28 cellular contexts compared by ENCODE assay signal in the genomic region with DNA sequence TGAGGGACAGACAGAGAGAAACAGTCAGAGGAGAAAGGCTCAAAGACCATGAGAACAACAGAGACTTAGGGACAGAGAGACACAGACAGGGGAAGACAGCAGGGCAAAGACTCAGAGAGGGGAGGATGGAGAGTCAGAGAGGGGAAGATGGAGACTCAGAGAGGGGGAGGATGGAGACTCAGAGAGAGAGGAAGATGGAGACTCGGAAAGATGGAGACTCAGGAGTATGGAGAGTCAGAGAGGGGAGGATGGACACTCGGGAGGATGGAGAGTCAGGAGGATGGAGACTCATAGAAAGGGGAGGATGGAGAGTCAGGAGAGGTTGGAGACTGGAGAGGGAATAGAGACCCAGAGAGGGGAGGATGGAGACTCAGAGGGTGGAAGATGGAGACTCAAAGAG. TPM values are rescaled to one million over a fixed set of nuclear protein-coding genes. Genes with fewer than 3 reads are reported as not detected.
DNase-seq lines count a peak whose midpoint lies in the region; ATAC-seq and TF ChIP-seq lines count a peak whose summit lies in the region.
"Had no signal": no experiment of that assay in that cellular context is flagged by ENCODE, and none has a peak within 500 bp of the region (broad histone marks: within the 10 kb centered on the region; RNA-seq: fewer than 3 reads in every experiment).

No MANE protein-coding gene starts in this region.

- H3K36me3 ChIP-seq in vagina: peaks cover 0 to 30% of the 10 kb centered on the region in 2 donors
- peaks cover 33% of the 10 kb centered on the region; the same call in 1 of the 2 replicates for H3K36me3 ChIP-seq in SJCRH30

- H3K9me3 ChIP-seq in vagina (no peaks in the 10 kb centered on the region), SJCRH30 (replicated peaks) (no peaks in the 10 kb centered on the region)

- H3K4me3 Mint-ChIP-seq in activated CD8-positive, alpha-beta T cell treated with anti-CD3 and anti-CD28 coated beads, Interleukin-2, amount 10 ng/mL, durations not matched to agents 7 days and 5 days: no peak overlapping the region
- H3K4me3 Mint-ChIP-seq in activated CD8-positive, alpha-beta T cell treated with anti-CD3 and anti-CD28 coated beads for 36 hours: no peak overlapping the region
- peak overlapping the region in 4 of 5 experiments; percentile 12 to 81 (median 74) for H3K4me3 Mint-ChIP-seq in brain
- H3K4me3 Mint-ChIP-seq in neural crest cell: peak overlapping the region; percentile 22
- H3K4me3 Mint-ChIP-seq: natural killer cell treated with Interleukin-12 subunit alpha and Interleukin-12 subunit beta and Interleukin-15 and Interleukin-18, amount 100 ng/mL, for 72 hours had no signal

- intact Hi-C loops in activated CD8-positive, alpha-beta T cell treated with anti-CD3 and anti-CD28 coated beads for 36 hours (cut with micrococcal nuclease): no loop called here
- intact Hi-C loops in vagina (cut with DNase I): loop anchor here (10.0 kb wide), 1 partner anchor 329 kb away; a partner anchor contains a TSS

- TF ChIP-seq CTCF in activated CD8-positive, alpha-beta T cell treated with anti-CD3 and anti-CD28 coated beads for 36 hours (IDR thresholded peaks at IDR 0.05): no peak
- no peak for TF ChIP-seq CTCF in brain (conservative IDR thresholded peaks at IDR 0.05)
- TF ChIP-seq CTCF in neural crest cell (conservative IDR thresholded peaks at IDR 0.05): no peak
- TF ChIP-seq CTCF in vagina (IDR thresholded peaks at IDR 0.05): no peak

- no peaks in the 10 kb centered on the region for H3K9me3 Mint-ChIP-seq in activated CD8-positive, alpha-beta T cell treated with anti-CD3 and anti-CD28 coated beads, Interleukin-2, amount 10 ng/mL, durations not matched to agents 7 days and 5 days (ENCODE audit: insufficient read depth)
- H3K9me3 Mint-ChIP-seq in activated CD8-positive, alpha-beta T cell treated with anti-CD3 and anti-CD28 coated beads for 36 hours: no peaks in the 10 kb centered on the region
- H3K9me3 Mint-ChIP-seq in brain (peaks cover 0 to 3% (median 0%) of the 10 kb centered on the region in 5 experiments), neural crest cell (no peaks in the 10 kb centered on the region)
- H3K9me3 Mint-ChIP-seq: H9; natural killer cell treated with Interleukin-12 subunit alpha and Interleukin-12 subunit beta and Interleukin-15 and Interleukin-18, amount 100 ng/mL, for 72 hours had no signal

- no peak for DNase-seq in activated CD8-positive, alpha-beta T cell treated with anti-CD3 and anti-CD28 coated beads, Interleukin-2, amount 10 ng/mL, durations not matched to agents 7 days and 5 days
- no peak for DNase-seq in activated CD8-positive, alpha-beta T cell treated with anti-CD3 and anti-CD28 coated beads for 36 hours
- DNase-seq in neural crest cell (ENCODE audit: low read depth, low spot score) (no peak), vagina (ENCODE audit: extremely low spot score in 2 of 2) (peak in 1 of 2 donors; percentile 49), cerebellar nuclear complex (lab: John Stamatoyannopoulos, UW) (no peak), SJCRH30 (no peak)
- DNase-seq: 8988T; activated CD4-positive, alpha-beta T cell treated with anti-CD3 and anti-CD28 coated beads, Interleukin-2, amount 50 U/mL, for 48 hours; activated effector memory CD4-positive, alpha-beta T cell treated with anti-CD3 and anti-CD28 coated beads, Interleukin-2, amount 50 U/mL, for 16 hours; DMS153; effector CD4-positive, alpha-beta T cell; erythroblast; H9; NCI-H1436; NCI-H446; NCI-H82; stimulated activated CD4-positive, alpha-beta T cell treated with anti-CD3 and anti-CD28 coated beads, Interleukin-2, amount 100 ng/mL, for 48 hours had no signal

- H3K27me3 ChIP-seq in vagina (no peaks in the 10 kb centered on the region), SJCRH30 (no peaks in the 10 kb centered on the region)

- no peak for TF ChIP-seq POLR2A in vagina (IDR thresholded peaks at IDR 0.05)

- H3K4me1 Mint-ChIP-seq in activated CD8-positive, alpha-beta T cell treated with anti-CD3 and anti-CD28 coated beads, Interleukin-2, amount 10 ng/mL, durations not matched to agents 7 days and 5 days (ENCODE audit: low read depth): peaks cover 4% of the 10 kb centered on the region
- H3K4me1 Mint-ChIP-seq in activated CD8-positive, alpha-beta T cell treated with anti-CD3 and anti-CD28 coated beads for 36 hours (ENCODE audit: low read depth): peaks cover 11% of the 10 kb centered on the region
- H3K4me1 Mint-ChIP-seq in brain (peaks cover 39% of the 10 kb centered on the region), neural crest cell (peaks cover 17% of the 10 kb centered on the region)

- POLR2A ChIA-PET in activated CD8-positive, alpha-beta T cell treated with anti-CD3 and anti-CD28 coated beads, Interleukin-2, amount 10 ng/mL, durations not matched to agents 7 days and 5 days (lab: Charles Lee): no interaction called here
- POLR2A ChIA-PET in activated CD8-positive, alpha-beta T cell treated with anti-CD3 and anti-CD28 coated beads for 36 hours (lab: Charles Lee): interaction anchor here (1.0 kb wide), 1 partner anchor 25 kb away, joined by 3 read pairs; no protein-coding TSS in a partner anchor

- H3K27me3 Mint-ChIP-seq in activated CD8-positive, alpha-beta T cell treated with anti-CD3 and anti-CD28 coated beads, Interleukin-2, amount 10 ng/mL, durations not matched to agents 7 days and 5 days (ENCODE audit: low read depth): peaks cover 6% of the 10 kb centered on the region
- H3K27me3 Mint-ChIP-seq in activated CD8-positive, alpha-beta T cell treated with anti-CD3 and anti-CD28 coated beads for 36 hours: no peaks in the 10 kb centered on the region
- peaks cover 4% of the 10 kb centered on the region for H3K27me3 Mint-ChIP-seq in brain
- H3K27me3 Mint-ChIP-seq in neural crest cell (ENCODE audit: low read depth): peaks cover 12% of the 10 kb centered on the region

- CTCF ChIA-PET in activated CD8-positive, alpha-beta T cell treated with anti-CD3 and anti-CD28 coated beads, Interleukin-2, amount 10 ng/mL, durations not matched to agents 7 days and 5 days (lab: Charles Lee): no interaction called here
- CTCF ChIA-PET in activated CD8-positive, alpha-beta T cell treated with anti-CD3 and anti-CD28 coated beads for 36 hours (lab: Charles Lee): no interaction called here

- H3K27ac ChIP-seq in vagina (peak overlapping the region; percentile 97), SJCRH30 (no peak overlapping the region)

- no peak for ATAC-seq in activated CD8-positive, alpha-beta T cell treated with anti-CD3 and anti-CD28 coated beads, Interleukin-2, amount 10 ng/mL, durations not matched to agents 7 days and 5 days
- ATAC-seq in activated CD8-positive, alpha-beta T cell treated with anti-CD3 and anti-CD28 coated beads for 36 hours: no peak
- ATAC-seq in GM21360 (IDR thresholded peaks at IDR 0.05; ENCODE audit: unreplicated experiment): no peak
- ATAC-seq: activated CD4-positive, CD25-positive, alpha-beta regulatory T cell treated with anti-CD3 and anti-CD28 coated beads, Interleukin-2, amount 50 U/mL, for 24 hours; natural killer cell treated with Interleukin-12 subunit alpha and Interleukin-12 subunit beta and Interleukin-15 and Interleukin-18, amount 100 ng/mL, for 72 hours; right cardiac atrium had no signal

- H3K4me3 ChIP-seq in vagina (no peak overlapping the region), SJCRH30 (no peak overlapping the region)

- peaks cover 34% of the 10 kb centered on the region for H3K4me1 ChIP-seq in vagina
- no peaks in the 10 kb centered on the region for H3K4me1 ChIP-seq in SJCRH30

- H3K27ac Mint-ChIP-seq in activated CD8-positive, alpha-beta T cell treated with anti-CD3 and anti-CD28 coated beads, Interleukin-2, amount 10 ng/mL, durations not matched to agents 7 days and 5 days: peak overlapping the region; percentile 5
- H3K27ac Mint-ChIP-seq in activated CD8-positive, alpha-beta T cell treated with anti-CD3 and anti-CD28 coated beads for 36 hours: no peak overlapping the region
- H3K27ac Mint-ChIP-seq in brain (peak overlapping the region in 4 of 5 experiments; percentile 34 to 89 (median 68)), neural crest cell (ENCODE audit: unreplicated experiment) (no peak overlapping the region)
- H3K27ac Mint-ChIP-seq: natural killer cell treated with Interleukin-12 subunit alpha and Interleukin-12 subunit beta and Interleukin-15 and Interleukin-18, amount 100 ng/mL, for 72 hours had no signal

- no peaks in the 10 kb centered on the region for H3K36me3 Mint-ChIP-seq in activated CD8-positive, alpha-beta T cell treated with anti-CD3 and anti-CD28 coated beads, Interleukin-2, amount 10 ng/mL, durations not matched to agents 7 days and 5 days (ENCODE audit: low read depth)
- H3K36me3 Mint-ChIP-seq in activated CD8-positive, alpha-beta T cell treated with anti-CD3 and anti-CD28 coated beads for 36 hours (ENCODE audit: low read depth): no peaks in the 10 kb centered on the region
- H3K36me3 Mint-ChIP-seq in brain: peaks cover 56% of the 10 kb centered on the region
- no peaks in the 10 kb centered on the region for H3K36me3 Mint-ChIP-seq in neural crest cell (ENCODE audit: low read depth)
- H3K36me3 Mint-ChIP-seq: natural killer cell treated with Interleukin-12 subunit alpha and Interleukin-12 subunit beta and Interleukin-15 and Interleukin-18, amount 100 ng/mL, for 72 hours had no signal

RNA-seq across cellular contexts. Expression of a gene that starts 0.7 kb away (rescaled TPM):
- total RNA-seq in activated CD8-positive, alpha-beta T cell treated with anti-CD3 and anti-CD28 coated beads, Interleukin-2, amount 10 ng/mL, durations not matched to agents 7 days and 5 days: 1 to 10 TPM; 1.2 to 2.2 TPM
- total RNA-seq in activated CD8-positive, alpha-beta T cell treated with anti-CD3 and anti-CD28 coated beads for 36 hours: 1 to 10 TPM; 2.4 to 4.6 TPM
- polyA plus RNA-seq in brain (ENCODE audit: insufficient read depth, low read depth, low replicate concordance): 5.9 TPM
- total RNA-seq in neural crest cell: 3.0 and 4.2 TPM in 2 replicates
- 53.0 TPM for total RNA-seq in vagina
- total RNA-seq in SJCRH30 (2014; rRNA removed; shearing (Covaris generic)): 3.2 and 10.9 TPM in 2 replicates

RNA-seq across cellular contexts. Expression of a gene that starts 30.0 kb away (rescaled TPM):
- not detected for total RNA-seq in activated CD8-positive, alpha-beta T cell treated with anti-CD3 and anti-CD28 coated beads, Interleukin-2, amount 10 ng/mL, durations not matched to agents 7 days and 5 days
- not detected for total RNA-seq in activated CD8-positive, alpha-beta T cell treated with anti-CD3 and anti-CD28 coated beads for 36 hours
- 0.92 TPM for polyA plus RNA-seq in brain (ENCODE audit: insufficient read depth, low read depth, low replicate concordance)
- total RNA-seq in neural crest cell (not detected in 2 replicates), vagina (2.9 TPM)
- total RNA-seq in SJCRH30 (2014; rRNA removed; shearing (Covaris generic)): 0.23 TPM in 1 of 2 replicates, not detected in the other
- total RNA-seq: fibroblast of villous mesenchyme; HT1080; kidney epithelial cell; natural killer cell treated with Interleukin-12 subunit alpha and Interleukin-12 subunit beta and Interleukin-15 and Interleukin-18, amount 100 ng/mL, for 72 hours; SK-MEL-5; T-helper 1 cell treated with Interleukin-12 subunit alpha and Interleukin-12 subunit beta and Interleukin-4 antibody, amounts not matched to agents 30 ng/mL and 1 ng/mL, for 36 hours had no signal

RNA-seq across cellular contexts. Expression of a gene that starts 47.2 kb away (rescaled TPM):
- total RNA-seq in activated CD8-positive, alpha-beta T cell treated with anti-CD3 and anti-CD28 coated beads, Interleukin-2, amount 10 ng/mL, durations not matched to agents 7 days and 5 days: not detected
- total RNA-seq in activated CD8-positive, alpha-beta T cell treated with anti-CD3 and anti-CD28 coated beads for 36 hours: not detected
- polyA plus RNA-seq in brain (ENCODE audit: insufficient read depth, low read depth, low replicate concordance): 0.34 TPM
- total RNA-seq in neural crest cell (not detected in 2 replicates), vagina (not detected)
- not detected in 2 replicates for total RNA-seq in SJCRH30 (2014; rRNA removed; shearing (Covaris generic))
- total RNA-seq: fibroblast of villous mesenchyme; H9; kidney epithelial cell; natural killer cell treated with Interleukin-12 subunit alpha and Interleukin-12 subunit beta and Interleukin-15 and Interleukin-18, amount 100 ng/mL, for 72 hours; RPMI7951; SK-MEL-5; T-helper 1 cell treated with Interleukin-12 subunit alpha and Interleukin-12 subunit beta and Interleukin-4 antibody, amounts not matched to agents 30 ng/mL and 1 ng/mL, for 36 hours had no signal

RNA-seq across cellular contexts. Expression of a gene that starts 57.9 kb away (rescaled TPM):
- not detected for total RNA-seq in activated CD8-positive, alpha-beta T cell treated with anti-CD3 and anti-CD28 coated beads, Interleukin-2, amount 10 ng/mL, durations not matched to agents 7 days and 5 days
- not detected for total RNA-seq in activated CD8-positive, alpha-beta T cell treated with anti-CD3 and anti-CD28 coated beads for 36 hours
- 3.1 TPM for polyA plus RNA-seq in brain (ENCODE audit: insufficient read depth, low read depth, low replicate concordance)
- total RNA-seq in neural crest cell (not detected in 2 replicates), vagina (12.8 TPM)
- total RNA-seq in SJCRH30 (2014; rRNA removed; shearing (Covaris generic)): not detected in 2 replicates
- total RNA-seq: fibroblast of villous mesenchyme; H9; kidney epithelial cell; SK-MEL-5; T-helper 1 cell treated with Interleukin-12 subunit alpha and Interleukin-12 subunit beta and Interleukin-4 antibody, amounts not matched to agents 30 ng/mL and 1 ng/mL, for 36 hours had no signal

Comparison
In these comparisons a context has a peak if more than half of its experiments do, and no peak if none do; other contexts are left out.
1. H3K27ac Mint-ChIP-seq: peak in activated CD8-positive, alpha-beta T cell treated with anti-CD3 and anti-CD28 coated beads, Interleukin-2, amount 10 ng/mL, durations not matched to agents 7 days and 5 days (single experiment) and brain (4 of 5); none in activated CD8-positive, alpha-beta T cell treated with anti-CD3 and anti-CD28 coated beads for 36 hours (single experiment) and neural crest cell (single experiment).
2. H3K4me3 Mint-ChIP-seq: peak in brain (4 of 5) and neural crest cell (single experiment); none in activated CD8-positive, alpha-beta T cell treated with anti-CD3 and anti-CD28 coated beads, Interleukin-2, amount 10 ng/mL, durations not matched to agents 7 days and 5 days (single experiment) and activated CD8-positive, alpha-beta T cell treated with anti-CD3 and anti-CD28 coated beads for 36 hours (single experiment).